Comparison of ENCODE assay signal across 17 cellular contexts in genomic region chr10:103295391-103296044, GRCh38. TPM values are rescaled to one million over a fixed set of nuclear protein-coding genes. Genes with fewer than 3 reads are reported as not detected.
DNase-seq lines count a peak whose midpoint lies in the region; TF ChIP-seq lines count a peak whose summit lies in the region.
"Had no signal": no experiment of that assay in that cellular context is flagged by ENCODE, and none has a peak within 500 bp of the region (broad histone marks: within the 10 kb centered on the region; RNA-seq: fewer than 3 reads in every experiment).

No MANE protein-coding gene starts in this region.

- no peaks in the 10 kb centered on the region for H3K4me1 ChIP-seq in ascending aorta
- H3K4me1 ChIP-seq: left ventricle myocardium inferior, right lobe of liver had no signal

- H3K27ac ChIP-seq in RWPE1 (no peak overlapping the region), ascending aorta (no peak overlapping the region)
- H3K27ac ChIP-seq: left ventricle myocardium inferior, right lobe of liver had no signal

- TF ChIP-seq CTCF in fibroblast of villous mesenchyme (IDR thresholded peaks at IDR 0.05; ENCODE audit: insufficient read depth, low read depth, low read length): no peak
- no peak for TF ChIP-seq CTCF in RWPE1 (conservative IDR thresholded peaks at IDR 0.05; ENCODE audit: low read depth)
- TF ChIP-seq CTCF in ascending aorta (IDR thresholded peaks at IDR 0.05): no peak

- POLR2A ChIA-PET in RWPE1 (lab: Yijun Ruan, JAX; ENCODE audit: low non-redundant PET): no interaction called here

- H3K27me3 ChIP-seq in ascending aorta: no peaks in the 10 kb centered on the region
- H3K27me3 ChIP-seq: right lobe of liver had no signal

- no peak overlapping the region for H3K4me3 ChIP-seq in fibroblast of villous mesenchyme (ENCODE audit: low read depth, low read length)
- H3K4me3 ChIP-seq in ascending aorta: no peak overlapping the region
- H3K4me3 ChIP-seq: left ventricle myocardium inferior, right lobe of liver had no signal

- no peaks in the 10 kb centered on the region for H3K9me3 ChIP-seq in ascending aorta
- H3K9me3 ChIP-seq: left ventricle myocardium inferior, right lobe of liver had no signal

- peak; percentile 82 for DNase-seq in HCEC 1CT
- peak; percentile 95 for DNase-seq in amniotic epithelial cell (ENCODE audit: low read depth)
- peak; percentile 74 for DNase-seq in fibroblast of villous mesenchyme (ENCODE audit: low read depth)
- peak; percentile 55 for DNase-seq in stromal cell of bone marrow (ENCODE audit: low read depth)
- DNase-seq in RWPE1 (ENCODE audit: low spot score): no peak
- DNase-seq in ascending aorta (ENCODE audit: low spot score in 2 of 2): no peak
- DNase-seq in NCI-H510A (lab: John Stamatoyannopoulos, UW): no peak
- DNase-seq: activated CD4-positive, alpha-beta T cell treated with anti-CD3 and anti-CD28 coated beads, Interleukin-2, amount 50 U/mL, for 48 hours; hippocampal formation; Kasumi-1; left ventricle myocardium inferior; natural killer cell; NCI-H2029; right lobe of liver; Right ventricle myocardium superior had no signal

- intact Hi-C loops in ascending aorta (cut with DNase I): no loop called here

- CTCF ChIA-PET in RWPE1 (lab: Yijun Ruan, JAX): interaction anchor here (0.6 to 1.0 kb wide), 3 partner anchors 11 to 38 kb away, joined by 4 to 9 read pairs (median 6); no protein-coding TSS in a partner anchor

- peaks cover 0 to under 1% of the 10 kb centered on the region in 2 donors for H3K36me3 ChIP-seq in ascending aorta
- H3K36me3 ChIP-seq: right lobe of liver had no signal

RNA-seq across cellular contexts. Expression of gene INA, which starts 18.6 kb away (rescaled TPM):
- total RNA-seq in fibroblast of villous mesenchyme (1.3 and 1.7 TPM in 2 replicates), ascending aorta (not detected)
- total RNA-seq: H4, left ventricle myocardium inferior, natural killer cell, right lobe of liver, Right ventricle myocardium superior had no signal

RNA-seq across cellular contexts. Expression of gene RPEL1, which starts 49.8 kb away (rescaled TPM):
- 0.32 and 0.43 TPM in 2 replicates for total RNA-seq in fibroblast of villous mesenchyme
- not detected for total RNA-seq in ascending aorta
- total RNA-seq: activated T-helper 17 cell treated with anti-CD3 and anti-CD28 coated beads, Interleukin-2, amount 50 U/mL, for 72 hours; H4; left ventricle myocardium inferior; natural killer cell; right lobe of liver; Right ventricle myocardium superior had no signal

RNA-seq across cellular contexts. Expression of gene PCGF6, which starts 55.4 kb away (rescaled TPM):
- 10.4 and 17.1 TPM in 2 replicates for total RNA-seq in fibroblast of villous mesenchyme
- 9.7 TPM for total RNA-seq in ascending aorta

Comparison
In these comparisons a context has a peak if more than half of its experiments do, and no peak if none do; other contexts are left out.
1. DNase-seq: peak in HCEC 1CT (single experiment), amniotic epithelial cell (single experiment), fibroblast of villous mesenchyme (single experiment) and stromal cell of bone marrow (single experiment); none in RWPE1 (single experiment), ascending aorta (0 of 2) and NCI-H510A (single experiment).